Comparison of ENCODE assay signal across 1 cellular context in genomic region chr1:121586369-121587229, GRCh38.
TF ChIP-seq lines count a peak whose summit lies in the region.

No MANE protein-coding gene starts in this region.

TF ChIP-seq in HepG2, 621 proteins besides CTCF, POLR2A, EP300 and RAD21 (continued from another document and continues in another):
- TF ChIP-seq MLX (CRISPR knock-in tag; IDR thresholded peaks at IDR 0.05) (no peak), HDAC1 (CRISPR knock-in tag; IDR thresholded peaks at IDR 0.05) (peak; percentile 86), FOXK1 (CRISPR knock-in tag; IDR thresholded peaks at IDR 0.05; ENCODE audit: borderline replicate concordance, low read depth) (peak; percentile 90), HOXA9 (CRISPR knock-in tag; IDR thresholded peaks at IDR 0.05; ENCODE audit: borderline replicate concordance) (no peak), ZBTB4 (CRISPR knock-in tag; IDR thresholded peaks at IDR 0.05; ENCODE audit: borderline replicate concordance) (peak; percentile 64; the same call in 1 of the 2 replicates), JUND (CRISPR knock-in tag; IDR thresholded peaks at IDR 0.05) (0 out of 2 replicates have a peak, but pooled peaks have one; percentile 32), ZNF124 (CRISPR knock-in tag; IDR thresholded peaks at IDR 0.05) (no peak), ZNF549 (CRISPR knock-in tag; IDR thresholded peaks at IDR 0.05) (no peak), KDM5A (IDR thresholded peaks at IDR 0.05; ENCODE audit: borderline replicate concordance, low read length) (no peak), MXD3 (CRISPR knock-in tag; IDR thresholded peaks at IDR 0.05) (no peak), SIN3B (IDR thresholded peaks at IDR 0.05; ENCODE audit: low read length) (no peak), ZNF615 (CRISPR knock-in tag; IDR thresholded peaks at IDR 0.05; ENCODE audit: borderline replicate concordance) (peak; percentile 37; the same call in 1 of the 2 replicates), KMT2B (CRISPR knock-in tag; IDR thresholded peaks at IDR 0.05) (peak; percentile 44; the same call in 1 of the 2 replicates), UBTF (CRISPR knock-in tag; IDR thresholded peaks at IDR 0.05) (peak; percentile 61), ZMYM3 (CRISPR knock-in tag; IDR thresholded peaks at IDR 0.05) (peak; percentile 56; the same call in 1 of the 2 replicates), KMT2A (CRISPR knock-in tag; IDR thresholded peaks at IDR 0.05) (0 out of 2 replicates have a peak, but pooled peaks have one; percentile 27), ZNF775 (CRISPR knock-in tag; IDR thresholded peaks at IDR 0.05; ENCODE audit: borderline replicate concordance) (no peak), ZKSCAN1 (IDR thresholded peaks at IDR 0.05; ENCODE audit: low read length) (0 out of 2 replicates have a peak, but pooled peaks have one; percentile 2), ZNF414 (CRISPR knock-in tag; IDR thresholded peaks at IDR 0.05) (peak; percentile 3; the same call in 1 of the 2 replicates), ZNF205 (CRISPR knock-in tag; IDR thresholded peaks at IDR 0.05) (peak; percentile 50; the same call in 1 of the 2 replicates), ZNF343 (CRISPR knock-in tag; IDR thresholded peaks at IDR 0.05) (peak; percentile 62; the same call in 1 of the 2 replicates), HMG20A (CRISPR knock-in tag; IDR thresholded peaks at IDR 0.05; ENCODE audit: borderline replicate concordance) (peak; percentile 71), ZNF563 (CRISPR knock-in tag; IDR thresholded peaks at IDR 0.05) (0 out of 2 replicates have a peak, but pooled peaks have one; percentile 15), FOXP1 (IDR thresholded peaks at IDR 0.05) (no peak), FOXP1 (CRISPR knock-in tag; IDR thresholded peaks at IDR 0.05) (peak; percentile 52; the same call in 1 of the 2 replicates), MBNL3 (CRISPR knock-in tag; conservative IDR thresholded peaks at IDR 0.05) (no peak), ATM (IDR thresholded peaks at IDR 0.05; ENCODE audit: borderline replicate concordance) (no peak)
- TF ChIP-seq, protein P1, sequence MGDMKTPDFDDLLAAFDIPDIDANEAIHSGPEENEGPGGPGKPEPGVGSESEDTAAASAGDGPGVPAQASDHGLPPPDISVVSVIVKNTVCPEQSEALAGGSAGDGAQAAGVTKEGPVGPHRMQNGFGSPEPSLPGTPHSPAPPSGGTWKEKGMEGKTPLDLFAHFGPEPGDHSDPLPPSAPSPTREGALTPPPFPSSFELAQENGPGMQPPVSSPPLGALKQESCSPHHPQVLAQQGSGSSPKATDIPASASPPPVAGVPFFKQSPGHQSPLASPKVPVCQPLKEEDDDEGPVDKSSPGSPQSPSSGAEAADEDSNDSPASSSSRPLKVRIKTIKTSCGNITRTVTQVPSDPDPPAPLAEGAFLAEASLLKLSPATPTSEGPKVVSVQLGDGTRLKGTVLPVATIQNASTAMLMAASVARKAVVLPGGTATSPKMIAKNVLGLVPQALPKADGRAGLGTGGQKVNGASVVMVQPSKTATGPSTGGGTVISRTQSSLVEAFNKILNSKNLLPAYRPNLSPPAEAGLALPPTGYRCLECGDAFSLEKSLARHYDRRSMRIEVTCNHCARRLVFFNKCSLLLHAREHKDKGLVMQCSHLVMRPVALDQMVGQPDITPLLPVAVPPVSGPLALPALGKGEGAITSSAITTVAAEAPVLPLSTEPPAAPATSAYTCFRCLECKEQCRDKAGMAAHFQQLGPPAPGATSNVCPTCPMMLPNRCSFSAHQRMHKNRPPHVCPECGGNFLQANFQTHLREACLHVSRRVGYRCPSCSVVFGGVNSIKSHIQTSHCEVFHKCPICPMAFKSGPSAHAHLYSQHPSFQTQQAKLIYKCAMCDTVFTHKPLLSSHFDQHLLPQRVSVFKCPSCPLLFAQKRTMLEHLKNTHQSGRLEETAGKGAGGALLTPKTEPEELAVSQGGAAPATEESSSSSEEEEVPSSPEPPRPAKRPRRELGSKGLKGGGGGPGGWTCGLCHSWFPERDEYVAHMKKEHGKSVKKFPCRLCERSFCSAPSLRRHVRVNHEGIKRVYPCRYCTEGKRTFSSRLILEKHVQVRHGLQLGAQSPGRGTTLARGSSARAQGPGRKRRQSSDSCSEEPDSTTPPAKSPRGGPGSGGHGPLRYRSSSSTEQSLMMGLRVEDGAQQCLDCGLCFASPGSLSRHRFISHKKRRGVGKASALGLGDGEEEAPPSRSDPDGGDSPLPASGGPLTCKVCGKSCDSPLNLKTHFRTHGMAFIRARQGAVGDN (CRISPR knock-in tag; IDR thresholded peaks at IDR 0.05) = peak; percentile 85
- TF ChIP-seq, protein P2, sequence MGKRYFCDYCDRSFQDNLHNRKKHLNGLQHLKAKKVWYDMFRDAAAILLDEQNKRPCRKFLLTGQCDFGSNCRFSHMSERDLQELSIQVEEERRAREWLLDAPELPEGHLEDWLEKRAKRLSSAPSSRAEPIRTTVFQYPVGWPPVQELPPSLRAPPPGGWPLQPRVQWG (CRISPR knock-in tag; IDR thresholded peaks at IDR 0.05; ENCODE audit: borderline replicate concordance, low read depth) = no peak
- TF ChIP-seq, protein P3, sequence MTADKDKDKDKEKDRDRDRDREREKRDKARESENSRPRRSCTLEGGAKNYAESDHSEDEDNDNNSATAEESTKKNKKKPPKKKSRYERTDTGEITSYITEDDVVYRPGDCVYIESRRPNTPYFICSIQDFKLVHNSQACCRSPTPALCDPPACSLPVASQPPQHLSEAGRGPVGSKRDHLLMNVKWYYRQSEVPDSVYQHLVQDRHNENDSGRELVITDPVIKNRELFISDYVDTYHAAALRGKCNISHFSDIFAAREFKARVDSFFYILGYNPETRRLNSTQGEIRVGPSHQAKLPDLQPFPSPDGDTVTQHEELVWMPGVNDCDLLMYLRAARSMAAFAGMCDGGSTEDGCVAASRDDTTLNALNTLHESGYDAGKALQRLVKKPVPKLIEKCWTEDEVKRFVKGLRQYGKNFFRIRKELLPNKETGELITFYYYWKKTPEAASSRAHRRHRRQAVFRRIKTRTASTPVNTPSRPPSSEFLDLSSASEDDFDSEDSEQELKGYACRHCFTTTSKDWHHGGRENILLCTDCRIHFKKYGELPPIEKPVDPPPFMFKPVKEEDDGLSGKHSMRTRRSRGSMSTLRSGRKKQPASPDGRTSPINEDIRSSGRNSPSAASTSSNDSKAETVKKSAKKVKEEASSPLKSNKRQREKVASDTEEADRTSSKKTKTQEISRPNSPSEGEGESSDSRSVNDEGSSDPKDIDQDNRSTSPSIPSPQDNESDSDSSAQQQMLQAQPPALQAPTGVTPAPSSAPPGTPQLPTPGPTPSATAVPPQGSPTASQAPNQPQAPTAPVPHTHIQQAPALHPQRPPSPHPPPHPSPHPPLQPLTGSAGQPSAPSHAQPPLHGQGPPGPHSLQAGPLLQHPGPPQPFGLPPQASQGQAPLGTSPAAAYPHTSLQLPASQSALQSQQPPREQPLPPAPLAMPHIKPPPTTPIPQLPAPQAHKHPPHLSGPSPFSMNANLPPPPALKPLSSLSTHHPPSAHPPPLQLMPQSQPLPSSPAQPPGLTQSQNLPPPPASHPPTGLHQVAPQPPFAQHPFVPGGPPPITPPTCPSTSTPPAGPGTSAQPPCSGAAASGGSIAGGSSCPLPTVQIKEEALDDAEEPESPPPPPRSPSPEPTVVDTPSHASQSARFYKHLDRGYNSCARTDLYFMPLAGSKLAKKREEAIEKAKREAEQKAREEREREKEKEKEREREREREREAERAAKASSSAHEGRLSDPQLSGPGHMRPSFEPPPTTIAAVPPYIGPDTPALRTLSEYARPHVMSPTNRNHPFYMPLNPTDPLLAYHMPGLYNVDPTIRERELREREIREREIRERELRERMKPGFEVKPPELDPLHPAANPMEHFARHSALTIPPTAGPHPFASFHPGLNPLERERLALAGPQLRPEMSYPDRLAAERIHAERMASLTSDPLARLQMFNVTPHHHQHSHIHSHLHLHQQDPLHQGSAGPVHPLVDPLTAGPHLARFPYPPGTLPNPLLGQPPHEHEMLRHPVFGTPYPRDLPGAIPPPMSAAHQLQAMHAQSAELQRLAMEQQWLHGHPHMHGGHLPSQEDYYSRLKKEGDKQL (CRISPR knock-in tag; IDR thresholded peaks at IDR 0.05; ENCODE audit: low read depth) = peak; percentile 71
- TF ChIP-seq, protein P4, sequence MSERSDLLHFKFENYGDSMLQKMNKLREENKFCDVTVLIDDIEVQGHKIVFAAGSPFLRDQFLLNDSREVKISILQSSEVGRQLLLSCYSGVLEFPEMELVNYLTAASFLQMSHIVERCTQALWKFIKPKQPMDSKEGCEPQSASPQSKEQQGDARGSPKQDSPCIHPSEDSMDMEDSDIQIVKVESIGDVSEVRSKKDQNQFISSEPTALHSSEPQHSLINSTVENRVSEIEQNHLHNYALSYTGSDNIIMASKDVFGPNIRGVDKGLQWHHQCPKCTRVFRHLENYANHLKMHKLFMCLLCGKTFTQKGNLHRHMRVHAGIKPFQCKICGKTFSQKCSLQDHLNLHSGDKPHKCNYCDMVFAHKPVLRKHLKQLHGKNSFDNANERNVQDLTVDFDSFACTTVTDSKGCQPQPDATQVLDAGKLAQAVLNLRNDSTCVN (CRISPR knock-in tag; IDR thresholded peaks at IDR 0.05; ENCODE audit: borderline replicate concordance) = 0 out of 2 replicates have a peak, but pooled peaks have one; percentile 11
- TF ChIP-seq, protein P5, sequence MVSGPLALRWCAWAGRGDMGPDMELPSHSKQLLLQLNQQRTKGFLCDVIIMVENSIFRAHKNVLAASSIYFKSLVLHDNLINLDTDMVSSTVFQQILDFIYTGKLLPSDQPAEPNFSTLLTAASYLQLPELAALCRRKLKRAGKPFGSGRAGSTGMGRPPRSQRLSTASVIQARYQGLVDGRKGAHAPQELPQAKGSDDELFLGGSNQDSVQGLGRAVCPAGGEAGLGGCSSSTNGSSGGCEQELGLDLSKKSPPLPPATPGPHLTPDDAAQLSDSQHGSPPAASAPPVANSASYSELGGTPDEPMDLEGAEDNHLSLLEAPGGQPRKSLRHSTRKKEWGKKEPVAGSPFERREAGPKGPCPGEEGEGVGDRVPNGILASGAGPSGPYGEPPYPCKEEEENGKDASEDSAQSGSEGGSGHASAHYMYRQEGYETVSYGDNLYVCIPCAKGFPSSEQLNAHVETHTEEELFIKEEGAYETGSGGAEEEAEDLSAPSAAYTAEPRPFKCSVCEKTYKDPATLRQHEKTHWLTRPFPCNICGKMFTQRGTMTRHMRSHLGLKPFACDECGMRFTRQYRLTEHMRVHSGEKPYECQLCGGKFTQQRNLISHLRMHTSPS (CRISPR knock-in tag; IDR thresholded peaks at IDR 0.05; ENCODE audit: low read depth) = peak; percentile 91
- TF ChIP-seq, protein P6, sequence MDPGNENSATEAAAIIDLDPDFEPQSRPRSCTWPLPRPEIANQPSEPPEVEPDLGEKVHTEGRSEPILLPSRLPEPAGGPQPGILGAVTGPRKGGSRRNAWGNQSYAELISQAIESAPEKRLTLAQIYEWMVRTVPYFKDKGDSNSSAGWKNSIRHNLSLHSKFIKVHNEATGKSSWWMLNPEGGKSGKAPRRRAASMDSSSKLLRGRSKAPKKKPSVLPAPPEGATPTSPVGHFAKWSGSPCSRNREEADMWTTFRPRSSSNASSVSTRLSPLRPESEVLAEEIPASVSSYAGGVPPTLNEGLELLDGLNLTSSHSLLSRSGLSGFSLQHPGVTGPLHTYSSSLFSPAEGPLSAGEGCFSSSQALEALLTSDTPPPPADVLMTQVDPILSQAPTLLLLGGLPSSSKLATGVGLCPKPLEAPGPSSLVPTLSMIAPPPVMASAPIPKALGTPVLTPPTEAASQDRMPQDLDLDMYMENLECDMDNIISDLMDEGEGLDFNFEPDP (CRISPR knock-in tag; conservative IDR thresholded peaks at IDR 0.05) = no peak
